ENCODE assay signal across 8 cellular contexts in genomic region chr9:33263131-33263935, GRCh38. TPM values are rescaled to one million over a fixed set of nuclear protein-coding genes. Genes with fewer than 3 reads are reported as not detected.
DNase-seq lines count a peak whose midpoint lies in the region; ATAC-seq and TF ChIP-seq lines count a peak whose summit lies in the region.

No MANE protein-coding gene starts in this region.

- H3K27ac ChIP-seq in CD4-positive, alpha-beta T cell (ENCODE audit: low read depth, low read length) = no peak overlapping the region

- H3K27me3 ChIP-seq in CD4-positive, alpha-beta T cell (ENCODE audit: control insufficient read depth, insufficient read depth, low read length) = no peaks in the 10 kb centered on the region

- intact Hi-C loops in CD4-positive, alpha-beta T cell (cut with DNase I, micrococcal nuclease) = loop anchor here in 1 of 2 experiments (10.0 kb wide), 1 partner anchor 879 kb away; the partner anchor contains the start of gene ACO1

- peak in 2 of 10 experiments; percentile 6 to 15 for DNase-seq in CD4-positive, alpha-beta T cell
- peak; percentile 32 for DNase-seq in GM20000 (ENCODE audit: low spot score)
- peak; percentile 6 for DNase-seq in NCI-H526 treated with DMSO at 0.1 percent for 48 hours (lab: John Stamatoyannopoulos, UW)
- peak; percentile 21 for DNase-seq in astrocyte of the spinal cord (ENCODE audit: low read depth, low spot score)
- peak in 1 of 3 donors; percentile 6 for DNase-seq in immature natural killer cell
- peak in 1 of 2 donors; percentile 61 for DNase-seq in stimulated activated effector memory CD8-positive, alpha-beta T cell treated with anti-CD3 and anti-CD28 coated beads, Interleukin-12 subunit alpha, Interleukin-12 subunit beta, amount 100 ng/mL, for 72 hours (ENCODE audit: low spot score in 2 of 2)
- DNase-seq in cortex of kidney (lab: John Stamatoyannopoulos, UW) = no peak
- DNase-seq in inferior parietal cortex (ENCODE audit: extremely low spot score) = no peak

- POLR2A ChIA-PET in CD4-positive, alpha-beta T cell (lab: Charles Lee) = interaction anchor here (0.8 to 3.5 kb wide), 4 partner anchors 27 to 238 kb away, joined by 3 to 71 read pairs (median 8); partner anchors contain the start of genes B4GALT1, DNAJA1 and NFX1

- no peak for ATAC-seq in CD4-positive, alpha-beta T cell (ENCODE audit: poor library complexity)
- ATAC-seq in stimulated activated effector memory CD8-positive, alpha-beta T cell treated with anti-CD3 and anti-CD28 coated beads, Interleukin-12 subunit alpha, Interleukin-12 subunit beta, amount 100 ng/mL, for 72 hours = peak; percentile 2

- CTCF ChIA-PET in CD4-positive, alpha-beta T cell (lab: Charles Lee) = interaction anchor here (1.2 to 1.3 kb wide), 2 partner anchors 28 to 84 kb away, joined by 4 read pairs; partner anchors contain the start of gene NFX1

- no peaks in the 10 kb centered on the region for H3K27me3 Mint-ChIP-seq in CD4-positive, alpha-beta T cell
- H3K27me3 Mint-ChIP-seq in immature natural killer cell (ENCODE audit: low read depth in 3 of 3) = peaks cover 3 to 9% (median 4%) of the 10 kb centered on the region in 3 donors

- H3K4me1 Mint-ChIP-seq in CD4-positive, alpha-beta T cell (ENCODE audit: low read depth) = peaks cover 69% of the 10 kb centered on the region
- peaks cover 31 to 73% of the 10 kb centered on the region in 2 donors for H3K4me1 Mint-ChIP-seq in immature natural killer cell
- H3K4me1 Mint-ChIP-seq in stimulated activated effector memory CD8-positive, alpha-beta T cell treated with anti-CD3 and anti-CD28 coated beads, Interleukin-12 subunit alpha, Interleukin-12 subunit beta, amount 100 ng/mL, for 72 hours = peaks cover 41% of the 10 kb centered on the region

- peaks cover 81% of the 10 kb centered on the region for H3K36me3 Mint-ChIP-seq in CD4-positive, alpha-beta T cell (ENCODE audit: low read depth)
- peaks cover 19 to 44% (median 23%) of the 10 kb centered on the region in 3 donors for H3K36me3 Mint-ChIP-seq in immature natural killer cell
- H3K36me3 Mint-ChIP-seq in stimulated activated effector memory CD8-positive, alpha-beta T cell treated with anti-CD3 and anti-CD28 coated beads, Interleukin-12 subunit alpha, Interleukin-12 subunit beta, amount 100 ng/mL, for 72 hours = peaks cover 82% of the 10 kb centered on the region

- H3K9me3 Mint-ChIP-seq in CD4-positive, alpha-beta T cell = no peaks in the 10 kb centered on the region
- no peaks in the 10 kb centered on the region for H3K9me3 Mint-ChIP-seq in immature natural killer cell
- H3K9me3 Mint-ChIP-seq in stimulated activated effector memory CD8-positive, alpha-beta T cell treated with anti-CD3 and anti-CD28 coated beads, Interleukin-12 subunit alpha, Interleukin-12 subunit beta, amount 100 ng/mL, for 72 hours = no peaks in the 10 kb centered on the region

- no peak for TF ChIP-seq CTCF in CD4-positive, alpha-beta T cell (IDR thresholded peaks at IDR 0.05)
- TF ChIP-seq CTCF in GM20000 (IDR thresholded peaks at IDR 0.05; ENCODE audit: extremely low read depth, missing control alignments) (no peak), astrocyte of the spinal cord (IDR thresholded peaks at IDR 0.05; ENCODE audit: low read depth, low read length) (no peak)

- H3K4me3 Mint-ChIP-seq in CD4-positive, alpha-beta T cell = peak overlapping the region; percentile 93
- H3K4me3 Mint-ChIP-seq in immature natural killer cell = peak overlapping the region; percentile 91 to 99 (median 93)
- H3K4me3 Mint-ChIP-seq in stimulated activated effector memory CD8-positive, alpha-beta T cell treated with anti-CD3 and anti-CD28 coated beads, Interleukin-12 subunit alpha, Interleukin-12 subunit beta, amount 100 ng/mL, for 72 hours = peak overlapping the region; percentile 90

- in situ Hi-C loops in astrocyte of the spinal cord (cut with HindIII; ENCODE audit: low sequenced_read_pairs) = no loop called here

- H3K4me3 ChIP-seq in astrocyte of the spinal cord (ENCODE audit: low read depth, low read length) = peak overlapping the region; percentile 90

- peak overlapping the region; percentile 91 for H3K27ac Mint-ChIP-seq in CD4-positive, alpha-beta T cell
- peak overlapping the region; percentile 89 to 98 (median 94) for H3K27ac Mint-ChIP-seq in immature natural killer cell
- peak overlapping the region; percentile 96 for H3K27ac Mint-ChIP-seq in stimulated activated effector memory CD8-positive, alpha-beta T cell treated with anti-CD3 and anti-CD28 coated beads, Interleukin-12 subunit alpha, Interleukin-12 subunit beta, amount 100 ng/mL, for 72 hours

- H3K9me3 ChIP-seq in CD4-positive, alpha-beta T cell (ENCODE audit: control insufficient read depth, low read length) = no peaks in the 10 kb centered on the region

RNA-seq across cellular contexts. Expression of gene BAG1, which starts 1.2 kb away (rescaled TPM):
- 10 to 100 TPM; 58.0 to 61.4 TPM for total RNA-seq in CD4-positive, alpha-beta T cell
- 100 to 1,000 TPM in 2 of 3 donors, 10 to 100 TPM in 1; 94.7 to 164 (median 137) TPM for polyA plus RNA-seq in immature natural killer cell

RNA-seq across cellular contexts. Expression of gene CHMP5, which starts 1.5 kb away (rescaled TPM):
- 10 to 100 TPM; 17.4 to 18.6 TPM for total RNA-seq in CD4-positive, alpha-beta T cell
- 10 to 100 TPM; 44.0 to 66.2 (median 57.6) TPM for polyA plus RNA-seq in immature natural killer cell

RNA-seq across cellular contexts. Expression of gene SPINK4, which starts 23.4 kb away (rescaled TPM):
- total RNA-seq in CD4-positive, alpha-beta T cell = not detected
- not detected for polyA plus RNA-seq in immature natural killer cell

RNA-seq across cellular contexts. Expression of gene NFX1, which starts 27.0 kb away (rescaled TPM):
- total RNA-seq in CD4-positive, alpha-beta T cell = 10 to 100 TPM; 33.1 to 34.1 TPM
- polyA plus RNA-seq in immature natural killer cell = 10 to 100 TPM in 2 of 3 donors, 1 to 10 TPM in 1; 8.8 to 27.0 (median 11.8) TPM

Comparison
In these comparisons a context has a peak if more than half of its experiments do, and no peak if none do; other contexts are left out.
1. DNase-seq: peak in GM20000 (single experiment), NCI-H526 treated with DMSO at 0.1 percent for 48 hours (single experiment) and astrocyte of the spinal cord (single experiment); none in cortex of kidney (single experiment) and inferior parietal cortex (single experiment).
2. Peak in every context shown above with its lines, with median percentiles within 50 percentile points of each other: H3K27ac Mint-ChIP-seq and H3K4me3 Mint-ChIP-seq.